18 cellular contexts compared by ENCODE assay signal in genomic region chr3:48564667-48565066, GRCh38. TPM values are rescaled to one million over a fixed set of nuclear protein-coding genes. Genes with fewer than 3 reads are reported as not detected.
DNase-seq lines count a peak whose midpoint lies in the region; ATAC-seq and TF ChIP-seq lines count a peak whose summit lies in the region.
"Had no signal": no experiment of that assay in that cellular context is flagged by ENCODE, and none has a peak within 500 bp of the region (broad histone marks: within the 10 kb centered on the region; RNA-seq: fewer than 3 reads in every experiment).

No MANE protein-coding gene starts in this region.

- H3K27ac ChIP-seq in SK-N-SH (ENCODE audit: low read depth in 2 of 2, low read length in 1 of 2) = peak overlapping the region; percentile 7 to 93; a peak in 3 of 4 replicates
- no peak overlapping the region for H3K27ac ChIP-seq in brain microvascular endothelial cell
- H3K27ac ChIP-seq: 22Rv1, stomach had no signal

- H3K4me2 ChIP-seq in SK-N-SH = peak overlapping the region; percentile 65; the same call in 1 of the 2 replicates

- in situ Hi-C loops in brain microvascular endothelial cell (cut with HindIII; ENCODE audit: low pct_ligation_motif_present, low sequenced_read_pairs) = no loop called here

- peaks cover 86% of the 10 kb centered on the region for H3K4me1 Mint-ChIP-seq in dendritic cell treated with granulocyte-macrophage colony-stimulating factor and Interleukin-4, amounts not matched to agents 40 ng/mL and 50 ng/mL, for 4 days (ENCODE audit: low read depth)
- peaks cover 71% of the 10 kb centered on the region for H3K4me1 Mint-ChIP-seq in stimulated activated effector memory CD8-positive, alpha-beta T cell treated with anti-CD3 and anti-CD28 coated beads, Interleukin-12 subunit alpha, Interleukin-12 subunit beta, amount 100 ng/mL, for 72 hours

- no peaks in the 10 kb centered on the region for H3K9me2 ChIP-seq in SK-N-SH

- CTCF ChIA-PET in SK-N-SH (lab: Yijun Ruan, JAX) = interaction anchor here (0.6 kb wide), 1 partner anchor 13 kb away, joined by 3 read pairs; no protein-coding TSS in a partner anchor

- POLR2A ChIA-PET in SK-N-SH (lab: Yijun Ruan, JAX) = no interaction called here

- peaks cover 22% of the 10 kb centered on the region for H3F3A ChIP-seq in SK-N-SH (replicated peaks; ENCODE audit: insufficient read depth)

- H3K36me3 Mint-ChIP-seq in dendritic cell treated with granulocyte-macrophage colony-stimulating factor and Interleukin-4, amounts not matched to agents 40 ng/mL and 50 ng/mL, for 4 days (ENCODE audit: low read depth) = no peaks in the 10 kb centered on the region
- H3K36me3 Mint-ChIP-seq in stimulated activated effector memory CD8-positive, alpha-beta T cell treated with anti-CD3 and anti-CD28 coated beads, Interleukin-12 subunit alpha, Interleukin-12 subunit beta, amount 100 ng/mL, for 72 hours = no peaks in the 10 kb centered on the region

- no peak for DNase-seq in SK-N-SH
- no peak for DNase-seq in stimulated activated effector memory CD8-positive, alpha-beta T cell treated with anti-CD3 and anti-CD28 coated beads, Interleukin-12 subunit alpha, Interleukin-12 subunit beta, amount 100 ng/mL, for 72 hours (ENCODE audit: low spot score in 2 of 2)
- no peak for DNase-seq in stimulated activated CD4-positive, alpha-beta T cell treated with anti-CD3 and anti-CD28 coated beads, Interleukin-15, amount 100 ng/mL, for 24 hours
- no peak for DNase-seq in brain microvascular endothelial cell
- DNase-seq: activated T-cell treated with anti-CD3 and anti-CD28 coated beads for 4 hours, BE2C, Caco-2, DMS79 treated with DMSO at 0.1 percent for 48 hours, KG1, NCI-H510A treated with DMSO at 0.1 percent for 48 hours, retina, RPMI8226 had no signal

- no peaks in the 10 kb centered on the region for H3K9me3 Mint-ChIP-seq in dendritic cell treated with granulocyte-macrophage colony-stimulating factor and Interleukin-4, amounts not matched to agents 40 ng/mL and 50 ng/mL, for 4 days
- no peaks in the 10 kb centered on the region for H3K9me3 Mint-ChIP-seq in stimulated activated effector memory CD8-positive, alpha-beta T cell treated with anti-CD3 and anti-CD28 coated beads, Interleukin-12 subunit alpha, Interleukin-12 subunit beta, amount 100 ng/mL, for 72 hours
- H3K9me3 Mint-ChIP-seq: activated CD4-positive, alpha-beta memory T cell treated with anti-CD3 and anti-CD28 coated beads, Interleukin-2, amount 10 ng/mL, durations not matched to agents 7 days and 5 days; type B pancreatic cell had no signal

- no peaks in the 10 kb centered on the region for H4K20me1 ChIP-seq in SK-N-SH (ENCODE audit: insufficient read depth)

- 90% methylated on average over 6 of the region's 11 CpGs for WGBS in SK-N-SH (ENCODE audit: low lambda C conversion rate)

- no peaks in the 10 kb centered on the region for H3K27me3 Mint-ChIP-seq in dendritic cell treated with granulocyte-macrophage colony-stimulating factor and Interleukin-4, amounts not matched to agents 40 ng/mL and 50 ng/mL, for 4 days
- H3K27me3 Mint-ChIP-seq: activated CD4-positive, alpha-beta memory T cell treated with anti-CD3 and anti-CD28 coated beads, Interleukin-2, amount 10 ng/mL, durations not matched to agents 7 days and 5 days; type B pancreatic cell had no signal

- H3K79me2 ChIP-seq in SK-N-SH (ENCODE audit: insufficient read depth) = no peaks in the 10 kb centered on the region

- peaks cover 49 to 67% of the 10 kb centered on the region in 2 experiments; a peak in 3 of 4 replicates for H3K4me1 ChIP-seq in SK-N-SH (ENCODE audit: control insufficient read depth in 1 of 2, insufficient read depth in 2 of 2, low read depth in 1 of 2, low read length in 1 of 2)
- H3K4me1 ChIP-seq: Caco-2 had no signal

- no peaks in the 10 kb centered on the region for H3K27me3 ChIP-seq in SK-N-SH (ENCODE audit: insufficient read depth)
- H3K27me3 ChIP-seq in brain microvascular endothelial cell (replicated peaks) = no peaks in the 10 kb centered on the region
- H3K27me3 ChIP-seq: BE2C, stomach had no signal

- peak overlapping the region; percentile 57 for H3K9ac ChIP-seq in SK-N-SH

- TF ChIP-seq CTCF in SK-N-SH (IDR thresholded peaks at IDR 0.05) (no peak), brain microvascular endothelial cell (IDR thresholded peaks at IDR 0.05; ENCODE audit: low read depth, low read length, missing control alignments) (no peak)

- no peak for ATAC-seq in SK-N-SH treated with all-trans-retinoic acid at 6 μM for 48 hours
- ATAC-seq in stimulated activated effector memory CD8-positive, alpha-beta T cell treated with anti-CD3 and anti-CD28 coated beads, Interleukin-12 subunit alpha, Interleukin-12 subunit beta, amount 100 ng/mL, for 72 hours = no peak

- peak overlapping the region; percentile 77 for H3K27ac Mint-ChIP-seq in dendritic cell treated with granulocyte-macrophage colony-stimulating factor and Interleukin-4, amounts not matched to agents 40 ng/mL and 50 ng/mL, for 4 days
- peak overlapping the region; percentile 82 for H3K27ac Mint-ChIP-seq in stimulated activated effector memory CD8-positive, alpha-beta T cell treated with anti-CD3 and anti-CD28 coated beads, Interleukin-12 subunit alpha, Interleukin-12 subunit beta, amount 100 ng/mL, for 72 hours
- H3K27ac Mint-ChIP-seq: activated CD4-positive, alpha-beta memory T cell treated with anti-CD3 and anti-CD28 coated beads, Interleukin-2, amount 10 ng/mL, durations not matched to agents 7 days and 5 days; type B pancreatic cell had no signal

- H3K9me3 ChIP-seq in SK-N-SH = no peaks in the 10 kb centered on the region
- H3K9me3 ChIP-seq: BE2C, Caco-2, stomach had no signal

- no peak overlapping the region for H3K4me3 ChIP-seq in SK-N-SH (ENCODE audit: low read depth in 2 of 2, low read length in 1 of 2)
- H3K4me3 ChIP-seq in brain microvascular endothelial cell (ENCODE audit: low read depth, low read length) = no peak overlapping the region
- H3K4me3 ChIP-seq: stomach had no signal

- no peaks in the 10 kb centered on the region for H3K36me3 ChIP-seq in SK-N-SH (replicated peaks in 1 of 2; ENCODE audit: control insufficient read depth in 1 of 2, insufficient read depth in 2 of 2, low read length in 1 of 2)
- H3K36me3 ChIP-seq in brain microvascular endothelial cell (replicated peaks) = no peaks in the 10 kb centered on the region
- H3K36me3 ChIP-seq: BE2C, stomach had no signal

- no peak overlapping the region for H2AFZ ChIP-seq in SK-N-SH (ENCODE audit: low read depth)

- TF ChIP-seq RAD21 in SK-N-SH (IDR thresholded peaks at IDR 0.05; ENCODE audit: low read length) = no peak

- H3K4me3 Mint-ChIP-seq in dendritic cell treated with granulocyte-macrophage colony-stimulating factor and Interleukin-4, amounts not matched to agents 40 ng/mL and 50 ng/mL, for 4 days = no peak overlapping the region
- peak overlapping the region; percentile 67 for H3K4me3 Mint-ChIP-seq in stimulated activated effector memory CD8-positive, alpha-beta T cell treated with anti-CD3 and anti-CD28 coated beads, Interleukin-12 subunit alpha, Interleukin-12 subunit beta, amount 100 ng/mL, for 72 hours
- H3K4me3 Mint-ChIP-seq: activated CD4-positive, alpha-beta memory T cell treated with anti-CD3 and anti-CD28 coated beads, Interleukin-2, amount 10 ng/mL, durations not matched to agents 7 days and 5 days; type B pancreatic cell had no signal

- intact Hi-C loops in dendritic cell treated with granulocyte-macrophage colony-stimulating factor and Interleukin-4, amounts not matched to agents 40 ng/mL and 50 ng/mL, for 4 days (cut with micrococcal nuclease) = no loop called here

- no peak for TF ChIP-seq EP300 in SK-N-SH (IDR thresholded peaks at IDR 0.05; ENCODE audit: borderline replicate concordance in 1 of 2, low read depth in 1 of 2, low read length in 1 of 2)

TF ChIP-seq in SK-N-SH, 30 proteins besides CTCF, POLR2A, EP300 and RAD21:
- no peak for TF ChIP-seq POLR2AphosphoS5 (IDR thresholded peaks at IDR 0.05; ENCODE audit: low read depth, low read length)
TF ChIP-seq in SK-N-SH: peak in this region for 0.

TF ChIP-seq in SK-N-SH treated with all-trans-retinoic acid at 6 μM for 48 hours, 23 proteins besides CTCF, POLR2A, EP300 and RAD21 (continues in another document):
- TF ChIP-seq ZNF8 (CRISPR knock-in tag; IDR thresholded peaks at IDR 0.05) = no peak
- no peak for TF ChIP-seq TOX (CRISPR knock-in tag; IDR thresholded peaks at IDR 0.05; ENCODE audit: borderline replicate concordance)
- no peak for TF ChIP-seq ISL1 (CRISPR knock-in tag; IDR thresholded peaks at IDR 0.05)
- no peak for TF ChIP-seq ZC3H10 (CRISPR knock-in tag; IDR thresholded peaks at IDR 0.05)
- TF ChIP-seq ZFP3 (CRISPR knock-in tag; IDR thresholded peaks at IDR 0.05) = no peak
- no peak for TF ChIP-seq PPARA (CRISPR knock-in tag; IDR thresholded peaks at IDR 0.05; ENCODE audit: borderline replicate concordance)
- no peak for TF ChIP-seq ZFP30 (CRISPR knock-in tag; IDR thresholded peaks at IDR 0.05)
- TF ChIP-seq RARB (CRISPR knock-in tag; IDR thresholded peaks at IDR 0.05) = no peak

RNA-seq across cellular contexts. Expression of gene UCN2, which starts 1.1 kb away (rescaled TPM):
- 0.50 and 0.69 TPM in 2 replicates for polyA plus RNA-seq in SK-N-SH (2012; rRNA removed)
- polyA plus RNA-seq in SK-N-SH (2012; cell fraction: cytosol; rRNA removed) = 0.15 and 0.22 TPM in 2 replicates
- polyA plus RNA-seq in SK-N-SH (2012; cell fraction: nucleus; rRNA removed) = 2.7 and 4.1 TPM in 2 replicates

RNA-seq across cellular contexts. Expression of gene PFKFB4, which starts 8.1 kb away (rescaled TPM):
- polyA plus RNA-seq in SK-N-SH (2012; rRNA removed) = 5.7 and 6.7 TPM in 2 replicates
- polyA plus RNA-seq in SK-N-SH (2012; cell fraction: cytosol; rRNA removed) = 3.2 and 4.1 TPM in 2 replicates
- polyA plus RNA-seq in SK-N-SH (2012; cell fraction: nucleus; rRNA removed) = 14.3 and 15.3 TPM in 2 replicates

RNA-seq across cellular contexts. Expression of gene COL7A1, which starts 30.5 kb away (rescaled TPM):
- 7.1 and 10.8 TPM in 2 replicates for polyA plus RNA-seq in SK-N-SH (2012; rRNA removed)
- polyA plus RNA-seq in SK-N-SH (2012; cell fraction: cytosol; rRNA removed) = 2.2 and 2.4 TPM in 2 replicates
- 55.8 and 105 TPM in 2 replicates for polyA plus RNA-seq in SK-N-SH (2012; cell fraction: nucleus; rRNA removed)

RNA-seq across cellular contexts. Expression of gene UQCRC1, which starts 44.8 kb away (rescaled TPM):
- 284 and 317 TPM in 2 replicates for polyA plus RNA-seq in SK-N-SH (2012; rRNA removed)
- 160 and 244 TPM in 2 replicates for polyA plus RNA-seq in SK-N-SH (2012; cell fraction: cytosol; rRNA removed)
- 311 and 334 TPM in 2 replicates for polyA plus RNA-seq in SK-N-SH (2012; cell fraction: nucleus; rRNA removed)

RNA-seq across cellular contexts. Expression of gene TMEM89, which starts 56.9 kb away (rescaled TPM):
- not detected in 2 replicates for polyA plus RNA-seq in SK-N-SH (2012; rRNA removed)
- not detected in 2 replicates for polyA plus RNA-seq in SK-N-SH (2012; cell fraction: cytosol; rRNA removed)
- 0.43 and 1.0 TPM in 2 replicates for polyA plus RNA-seq in SK-N-SH (2012; cell fraction: nucleus; rRNA removed)
